23 cellular contexts compared by ENCODE assay signal in the genomic region with DNA sequence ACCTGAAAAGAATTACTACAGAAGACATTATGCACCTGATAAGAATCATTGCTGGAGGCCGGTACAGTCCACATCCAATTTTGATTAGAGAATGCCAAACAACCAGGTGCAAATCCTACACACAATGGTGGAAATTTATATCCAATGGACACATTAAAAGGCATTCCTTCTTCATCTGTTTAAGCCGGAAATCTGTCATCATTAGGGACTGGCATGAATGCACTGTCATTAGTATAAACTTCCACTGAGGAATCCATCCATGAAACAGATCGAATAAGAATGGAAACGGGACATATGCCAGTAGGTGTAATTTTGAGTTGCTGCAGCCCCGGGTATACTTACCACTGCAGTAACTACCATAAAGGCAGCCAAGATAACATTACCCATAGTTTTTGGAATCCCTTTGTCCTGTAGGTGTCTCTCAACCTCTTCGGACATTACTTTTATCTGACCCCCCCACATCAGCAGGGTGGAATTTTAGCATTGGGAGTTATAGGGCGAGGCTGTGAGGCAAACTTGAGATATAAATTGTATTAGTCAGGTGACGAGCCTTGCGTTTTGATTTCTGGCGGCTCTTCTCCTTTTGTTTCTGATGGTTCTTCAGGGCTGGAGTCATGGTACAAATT. TPM values are rescaled to one million over a fixed set of nuclear protein-coding genes. Genes with fewer than 3 reads are reported as not detected.
"Had no signal": no experiment of that assay in that cellular context is flagged by ENCODE, and none has a peak within 500 bp of the region (broad histone marks: within the 10 kb centered on the region; RNA-seq: fewer than 3 reads in every experiment).

No MANE protein-coding gene starts in this region.

- H3K4me3 ChIP-seq: neural progenitor cell, ovary, psoas muscle, skin epidermis, spleen, tibial nerve, upper lobe of left lung had no signal

- H3K4me1 ChIP-seq: neural progenitor cell, psoas muscle, spleen had no signal

- H3K27ac ChIP-seq: neural progenitor cell, ovary, psoas muscle, skin epidermis, spleen, tibial nerve, upper lobe of left lung had no signal

- H3K36me3 Mint-ChIP-seq: neural progenitor cell; stimulated activated naive B cell treated with anti-CD40 and anti-IgM and Interleukin-4, amounts not matched to agents 10 μg/mL and 1 μg/mL and 100 μg/mL, for 72 hours had no signal

- FAIRE-seq: endometrium, frontal cortex had no signal

- H3K27me3 Mint-ChIP-seq: stimulated activated naive CD8-positive, alpha-beta T cell treated with anti-CD3 and anti-CD28 coated beads, Interleukin-15, Interleukin-2, amounts not matched to agents 100 ng/mL and 50 ng/mL, for 24 hours had no signal

- H3K9ac ChIP-seq: neural progenitor cell had no signal

- DNase-seq: cortex of kidney; effector memory CD8-positive, alpha-beta T cell; hypothalamus; immature natural killer cell; islet precursor cell; midbrain; naive thymus-derived CD4-positive, alpha-beta T cell; ovary; posterior cingulate gyrus; psoas muscle; right cardiac atrium; spleen; stimulated activated CD4-positive, alpha-beta T cell treated with anti-CD3 and anti-CD28 coated beads, Interleukin-4, amount 100 ng/mL, for 4 hours; stimulated activated naive B cell treated with anti-CD40 and anti-IgM and Interleukin-4, amounts not matched to agents 10 μg/mL and 1 μg/mL and 100 μg/mL, for 72 hours; upper lobe of left lung had no signal

- H3K9me3 ChIP-seq: ovary had no signal

- H3K27me3 ChIP-seq: neural progenitor cell, ovary, spleen, tibial nerve, upper lobe of left lung had no signal

- H3K4me2 ChIP-seq: neural progenitor cell had no signal

- H3K36me3 ChIP-seq: neural progenitor cell, ovary, spleen, thoracic aorta, tibial nerve, upper lobe of left lung had no signal

- H3K4me3 Mint-ChIP-seq: effector memory CD8-positive, alpha-beta T cell; immature natural killer cell; naive thymus-derived CD4-positive, alpha-beta T cell; nephron; neural progenitor cell; stimulated activated naive B cell treated with anti-CD40 and anti-IgM and Interleukin-4, amounts not matched to agents 10 μg/mL and 1 μg/mL and 100 μg/mL, for 72 hours; stimulated activated naive CD8-positive, alpha-beta T cell treated with anti-CD3 and anti-CD28 coated beads, Interleukin-15, Interleukin-2, amounts not matched to agents 100 ng/mL and 50 ng/mL, for 24 hours had no signal

- H2AFZ ChIP-seq: neural progenitor cell had no signal

- ATAC-seq: effector memory CD8-positive, alpha-beta T cell; naive thymus-derived CD4-positive, alpha-beta T cell; psoas muscle; right cardiac atrium; stimulated activated naive B cell treated with anti-CD40 and anti-IgM and Interleukin-4, amounts not matched to agents 10 μg/mL and 1 μg/mL and 100 μg/mL, for 72 hours had no signal

- H3K4me1 Mint-ChIP-seq: nephron, neural progenitor cell had no signal

- H3K27ac Mint-ChIP-seq: effector memory CD8-positive, alpha-beta T cell; immature natural killer cell; naive thymus-derived CD4-positive, alpha-beta T cell; neural progenitor cell; stimulated activated naive B cell treated with anti-CD40 and anti-IgM and Interleukin-4, amounts not matched to agents 10 μg/mL and 1 μg/mL and 100 μg/mL, for 72 hours; stimulated activated naive CD8-positive, alpha-beta T cell treated with anti-CD3 and anti-CD28 coated beads, Interleukin-15, Interleukin-2, amounts not matched to agents 100 ng/mL and 50 ng/mL, for 24 hours had no signal

RNA-seq across cellular contexts. Expression of gene AKR1C2, which starts 36.5 kb away (rescaled TPM):
- polyA plus RNA-seq: immature natural killer cell; naive thymus-derived CD4-positive, alpha-beta T cell had no signal
